Comparison of ENCODE assay signal across 25 cellular contexts in genomic region chr3:133410191-133410892, GRCh38. TPM values are rescaled to one million over a fixed set of nuclear protein-coding genes. Genes with fewer than 3 reads are reported as not detected.
"Had no signal": no experiment of that assay in that cellular context is flagged by ENCODE, and none has a peak within 500 bp of the region (broad histone marks: within the 10 kb centered on the region; RNA-seq: fewer than 3 reads in every experiment).

No MANE protein-coding gene starts in this region.

- ATAC-seq: body of pancreas; stimulated activated naive CD8-positive, alpha-beta T cell treated with anti-CD3 and anti-CD28 coated beads, Interleukin-15, amount 100 ng/mL, for 72 hours had no signal

- H3K9me3 Mint-ChIP-seq: activated CD4-positive, alpha-beta memory T cell treated with anti-CD3 and anti-CD28 coated beads, Interleukin-2, amount 10 ng/mL, durations not matched to agents 7 days and 5 days; activated naive CD8-positive, alpha-beta T cell treated with anti-CD3 and anti-CD28 coated beads, Interleukin-2, amount 10 ng/mL, durations not matched to agents 7 days and 5 days; activated T-cell treated with anti-CD3 and anti-CD28 coated beads, Interleukin-2, amount 50 U/mL, for 24 hours; activated T-helper 2 cell treated with anti-CD3 and anti-CD28 coated beads, Interferon-gamma antibody, Interleukin-2, Interleukin-4, amounts not matched to agents 10 μg/mL and 5 μg/mL and 100 μg/mL, durations not matched to agents 14 hours and 24 hours and 36 hours; endodermal cell; neural crest cell; stimulated activated naive CD8-positive, alpha-beta T cell treated with anti-CD3 and anti-CD28 coated beads, Interleukin-15, amount 100 ng/mL, for 72 hours had no signal

- H3K4me3 Mint-ChIP-seq: activated CD4-positive, alpha-beta memory T cell treated with anti-CD3 and anti-CD28 coated beads, Interleukin-2, amount 10 ng/mL, durations not matched to agents 7 days and 5 days; activated naive CD8-positive, alpha-beta T cell treated with anti-CD3 and anti-CD28 coated beads, Interleukin-2, amount 10 ng/mL, durations not matched to agents 7 days and 5 days; activated T-cell treated with anti-CD3 and anti-CD28 coated beads, Interleukin-2, amount 50 U/mL, for 24 hours; endodermal cell; neural crest cell; stimulated activated naive CD8-positive, alpha-beta T cell treated with anti-CD3 and anti-CD28 coated beads, Interleukin-15, amount 100 ng/mL, for 72 hours had no signal

- H3K4me3 ChIP-seq: body of pancreas, left ventricle myocardium inferior, right atrium auricular region, suprapubic skin, transverse colon had no signal

- H3K27me3 Mint-ChIP-seq: activated T-cell treated with anti-CD3 and anti-CD28 coated beads, Interleukin-2, amount 50 U/mL, for 24 hours; stimulated activated naive CD8-positive, alpha-beta T cell treated with anti-CD3 and anti-CD28 coated beads, Interleukin-15, amount 100 ng/mL, for 72 hours had no signal

- DNase-seq: activated CD4-positive, alpha-beta memory T cell treated with anti-CD3 and anti-CD28 coated beads, Interleukin-2, amount 10 ng/mL, durations not matched to agents 7 days and 5 days; activated CD4-positive, alpha-beta T cell treated with anti-CD3 and anti-CD28 coated beads for 48 hours; activated CD4-positive, CD25-positive, alpha-beta regulatory T cell; activated naive CD4-positive, alpha-beta T cell treated with Interleukin-2 at 50 U/mL for 16 hours; activated naive CD8-positive, alpha-beta T cell treated with anti-CD3 and anti-CD28 coated beads, Interleukin-2, amount 10 ng/mL, durations not matched to agents 7 days and 5 days; activated T-cell treated with anti-CD3 and anti-CD28 coated beads, Interleukin-2, amount 50 U/mL, for 24 hours; body of pancreas; endodermal cell; foreskin fibroblast; hippocampal formation; left ventricle myocardium inferior; small intestine; stimulated activated CD4-positive, alpha-beta T cell treated with anti-CD3 and anti-CD28 coated beads, Interleukin-4, amount 100 ng/mL, for 1 hour; stimulated activated naive CD8-positive, alpha-beta T cell treated with anti-CD3 and anti-CD28 coated beads, Interleukin-15, amount 100 ng/mL, for 72 hours; transverse colon had no signal

- H3K27ac Mint-ChIP-seq: activated CD4-positive, alpha-beta memory T cell treated with anti-CD3 and anti-CD28 coated beads, Interleukin-2, amount 10 ng/mL, durations not matched to agents 7 days and 5 days; activated naive CD8-positive, alpha-beta T cell treated with anti-CD3 and anti-CD28 coated beads, Interleukin-2, amount 10 ng/mL, durations not matched to agents 7 days and 5 days; activated T-cell treated with anti-CD3 and anti-CD28 coated beads, Interleukin-2, amount 50 U/mL, for 24 hours; activated T-helper 2 cell treated with anti-CD3 and anti-CD28 coated beads, Interferon-gamma antibody, Interleukin-2, Interleukin-4, amounts not matched to agents 10 μg/mL and 5 μg/mL and 100 μg/mL, durations not matched to agents 14 hours and 24 hours and 36 hours; endodermal cell; progenitor cell of endocrine pancreas; stimulated activated naive CD8-positive, alpha-beta T cell treated with anti-CD3 and anti-CD28 coated beads, Interleukin-15, amount 100 ng/mL, for 72 hours had no signal

- H3K36me3 Mint-ChIP-seq: activated naive CD8-positive, alpha-beta T cell treated with anti-CD3 and anti-CD28 coated beads, Interleukin-2, amount 10 ng/mL, durations not matched to agents 7 days and 5 days had no signal

- H3K27me3 ChIP-seq: body of pancreas, right atrium auricular region had no signal

- H3K9me3 ChIP-seq: body of pancreas, left ventricle myocardium inferior, right atrium auricular region, suprapubic skin, transverse colon had no signal

- H3K36me3 ChIP-seq: left ventricle myocardium inferior, right atrium auricular region, suprapubic skin, transverse colon had no signal

- H3K27ac ChIP-seq: body of pancreas, epithelial cell of prostate, left ventricle myocardium inferior, right atrium auricular region, suprapubic skin, transverse colon had no signal

- H3K4me1 Mint-ChIP-seq: activated CD4-positive, alpha-beta memory T cell treated with anti-CD3 and anti-CD28 coated beads, Interleukin-2, amount 10 ng/mL, durations not matched to agents 7 days and 5 days; endodermal cell had no signal

RNA-seq across cellular contexts. Expression of gene BFSP2, which starts 10.5 kb away (rescaled TPM):
- total RNA-seq: activated naive CD8-positive, alpha-beta T cell treated with anti-CD3 and anti-CD28 coated beads, Interleukin-2, amount 10 ng/mL, durations not matched to agents 7 days and 5 days; activated T-helper 2 cell treated with anti-CD3 and anti-CD28 coated beads, Interferon-gamma antibody, Interleukin-2, Interleukin-4, amounts not matched to agents 10 μg/mL and 5 μg/mL and 100 μg/mL, durations not matched to agents 14 hours and 24 hours and 36 hours; body of pancreas; cardiac septum; endodermal cell; glomerular endothelial cell; left ventricle myocardium inferior; mononuclear cell; neural crest cell; osteoblast; progenitor cell of endocrine pancreas; right atrium auricular region; transverse colon had no signal
